ENCODE assay signal across 8 cellular contexts in genomic region chr17:38509008-38509771, GRCh38.
A peak's percentile ranks its signal among the peaks of the same experiment; 100 is the strongest.
DNase-seq lines count a peak whose midpoint lies in the region; ATAC-seq and TF ChIP-seq lines count a peak whose summit lies in the region.

No MANE protein-coding gene starts in this region.

- H3K4me3 ChIP-seq in MM.1S (ENCODE audit: low read length) (no peak overlapping the region), coronary artery (peak overlapping the region; percentile 48), left lung (no peak overlapping the region)

- H3K27ac Mint-ChIP-seq in activated CD4-positive, alpha-beta T cell treated with anti-CD3 and anti-CD28 coated beads, Interleukin-2, amount 10 ng/mL, durations not matched to agents 7 days and 5 days = peak overlapping the region; percentile 52

- no peaks in the 10 kb centered on the region for H3K9me2 ChIP-seq in MM.1S (replicated peaks; ENCODE audit: insufficient read depth, low read length)

- H2AFZ ChIP-seq in MM.1S (ENCODE audit: low read length) = no peak overlapping the region

- ATAC-seq in left lung (peak; percentile 68), GM19328 (IDR thresholded peaks at IDR 0.05; ENCODE audit: unreplicated experiment) (no peak)

- no peaks in the 10 kb centered on the region for H3K9me3 ChIP-seq in MM.1S (replicated peaks; ENCODE audit: insufficient read depth, low read length)
- H3K9me3 ChIP-seq in left lung = no peaks in the 10 kb centered on the region

- H3K36me3 ChIP-seq in MM.1S (replicated peaks; ENCODE audit: insufficient read depth, low read length) = no peaks in the 10 kb centered on the region
- peaks cover 0 to 33% of the 10 kb centered on the region in 2 donors for H3K36me3 ChIP-seq in left lung

- DNase-seq in Daoy (ENCODE audit: low read depth) = peak; percentile 47
- DNase-seq in MM.1S = no peak
- peak; percentile 74 for DNase-seq in activated CD4-positive, alpha-beta T cell treated with anti-CD3 and anti-CD28 coated beads, Interleukin-2, amount 10 ng/mL, durations not matched to agents 7 days and 5 days
- DNase-seq in coronary artery (ENCODE audit: low spot score) = no peak
- DNase-seq in left lung = peak; percentile 62 to 82
- peak; percentile 16 to 61 (median 22) for DNase-seq in stimulated activated CD4-positive, alpha-beta T cell treated with anti-CD3 and anti-CD28 coated beads, TNF-alpha, amount 100 ng/mL, for 1 hour (ENCODE audit: low read depth in 3 of 3, low spot score in 1 of 3)
- no peak for DNase-seq in AML-193 (lab: John Stamatoyannopoulos, UW)

- H3K9me3 Mint-ChIP-seq in activated CD4-positive, alpha-beta T cell treated with anti-CD3 and anti-CD28 coated beads, Interleukin-2, amount 10 ng/mL, durations not matched to agents 7 days and 5 days = no peaks in the 10 kb centered on the region

- intact Hi-C loops in left lung (cut with DNase I) = no loop called here

- POLR2A ChIA-PET in activated CD4-positive, alpha-beta T cell treated with anti-CD3 and anti-CD28 coated beads, Interleukin-2, amount 10 ng/mL, durations not matched to agents 7 days and 5 days (lab: Charles Lee) = no interaction called here

- no peaks in the 10 kb centered on the region for H3F3A ChIP-seq in MM.1S (ENCODE audit: insufficient read depth, low read length)

- CTCF ChIA-PET in activated CD4-positive, alpha-beta T cell treated with anti-CD3 and anti-CD28 coated beads, Interleukin-2, amount 10 ng/mL, durations not matched to agents 7 days and 5 days (lab: Charles Lee) = interaction anchor here (0.8 to 1.4 kb wide), 7 partner anchors 13 to 160 kb away, joined by 3 to 7 read pairs (median 3); no protein-coding TSS in a partner anchor

- no peak overlapping the region for H3K9ac ChIP-seq in MM.1S (ENCODE audit: low read length)

- peaks cover 2% of the 10 kb centered on the region for H3K36me3 Mint-ChIP-seq in activated CD4-positive, alpha-beta T cell treated with anti-CD3 and anti-CD28 coated beads, Interleukin-2, amount 10 ng/mL, durations not matched to agents 7 days and 5 days (ENCODE audit: low read depth)

- no peaks in the 10 kb centered on the region for H4K20me1 ChIP-seq in MM.1S (ENCODE audit: insufficient read depth, low read length)

- TF ChIP-seq CTCF in MM.1S (IDR thresholded peaks at IDR 0.05; ENCODE audit: low read length) = peak; percentile 22; the same call in 1 of the 2 replicates
- peak; percentile 19 for TF ChIP-seq CTCF in coronary artery (IDR thresholded peaks at IDR 0.05)
- peak; percentile 33 to 54 for TF ChIP-seq CTCF in left lung (IDR thresholded peaks at IDR 0.05)

- H3K4me1 ChIP-seq in MM.1S (ENCODE audit: low read length) (no peaks in the 10 kb centered on the region), left lung (peaks cover 0 to 12% of the 10 kb centered on the region in 2 donors)

- H3K27me3 ChIP-seq in MM.1S (replicated peaks; ENCODE audit: insufficient read depth, low read length) = no peaks in the 10 kb centered on the region
- H3K27me3 ChIP-seq in left lung = peaks cover 0 to 36% of the 10 kb centered on the region in 2 donors

- H3K27ac ChIP-seq in MM.1S (ENCODE audit: low read length) (no peak overlapping the region), coronary artery (no peak overlapping the region), left lung (no peak overlapping the region)

- H3K27me3 Mint-ChIP-seq in activated CD4-positive, alpha-beta T cell treated with anti-CD3 and anti-CD28 coated beads, Interleukin-2, amount 10 ng/mL, durations not matched to agents 7 days and 5 days = peaks cover 37% of the 10 kb centered on the region

- H3K79me2 ChIP-seq in MM.1S (ENCODE audit: low read length) = no peaks in the 10 kb centered on the region

- peak overlapping the region; percentile 63 for H3K4me3 Mint-ChIP-seq in activated CD4-positive, alpha-beta T cell treated with anti-CD3 and anti-CD28 coated beads, Interleukin-2, amount 10 ng/mL, durations not matched to agents 7 days and 5 days

- H3K4me1 Mint-ChIP-seq in activated CD4-positive, alpha-beta T cell treated with anti-CD3 and anti-CD28 coated beads, Interleukin-2, amount 10 ng/mL, durations not matched to agents 7 days and 5 days = peaks cover 8% of the 10 kb centered on the region

- no peak overlapping the region for H3K4me2 ChIP-seq in MM.1S (ENCODE audit: low read depth, low read length)

Comparison
In these comparisons a context has a peak if more than half of its experiments do, and no peak if none do; other contexts are left out.
1. DNase-seq: peak in Daoy (single experiment), activated CD4-positive, alpha-beta T cell treated with anti-CD3 and anti-CD28 coated beads, Interleukin-2, amount 10 ng/mL, durations not matched to agents 7 days and 5 days (single experiment), left lung (2 of 2) and stimulated activated CD4-positive, alpha-beta T cell treated with anti-CD3 and anti-CD28 coated beads, TNF-alpha, amount 100 ng/mL, for 1 hour (3 of 3); none in MM.1S (single experiment), coronary artery (single experiment) and AML-193 (0 of 2).
2. Peak in every context shown above with its lines, with median percentiles within 50 percentile points of each other: CTCF ChIP-seq.